8 cellular contexts compared by ENCODE assay signal in the genomic region with DNA sequence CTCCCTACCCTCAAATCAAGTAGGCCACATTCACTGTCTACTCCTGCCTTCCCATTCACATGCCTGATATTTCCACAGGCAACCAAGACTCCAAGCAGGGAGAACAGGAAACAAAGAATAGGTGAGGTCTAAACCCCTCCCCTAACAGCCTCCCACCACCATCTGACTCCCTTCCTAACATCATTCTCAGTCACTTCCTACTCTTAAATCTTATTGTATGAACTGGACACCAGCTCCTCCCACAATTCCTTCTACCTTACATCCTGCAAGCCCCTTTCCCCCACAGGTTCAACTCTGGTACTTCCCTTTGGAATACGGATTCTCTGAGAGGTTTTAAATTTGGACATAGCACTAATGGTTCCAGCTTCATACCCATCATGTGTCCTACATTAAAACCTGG. TPM values are rescaled to one million over a fixed set of nuclear protein-coding genes. Genes with fewer than 3 reads are reported as not detected.
DNase-seq lines count a peak whose midpoint lies in the region; ATAC-seq and TF ChIP-seq lines count a peak whose summit lies in the region.
"Had no signal": no experiment of that assay in that cellular context is flagged by ENCODE, and none has a peak within 500 bp of the region (broad histone marks: within the 10 kb centered on the region; RNA-seq: fewer than 3 reads in every experiment).

No MANE protein-coding gene starts in this region.

- no peak overlapping the region for H3K4me2 ChIP-seq in GM23248 (ENCODE audit: unreplicated experiment)

- no peak for TF ChIP-seq CTCF in mesothelial cell of epicardium (IDR thresholded peaks at IDR 0.05; ENCODE audit: unreplicated experiment)
- no peak for TF ChIP-seq CTCF in left lung (IDR thresholded peaks at IDR 0.05)

- H4K20me1 ChIP-seq in GM23248 (ENCODE audit: insufficient read depth) = no peaks in the 10 kb centered on the region

- POLR2A ChIA-PET in T-cell (lab: Charles Lee) = no interaction called here

- H3F3A ChIP-seq in GM23248 (ENCODE audit: insufficient read depth) = peaks cover 4% of the 10 kb centered on the region; the same call in 1 of the 2 replicates

- H3K4me3 Mint-ChIP-seq in T-cell = peak overlapping the region; percentile 81 to 89 (median 85)
- peak overlapping the region; percentile 83 for H3K4me3 Mint-ChIP-seq in mesothelial cell of epicardium

- H2AFZ ChIP-seq in GM23248 = no peak overlapping the region

- no peaks in the 10 kb centered on the region for H3K27me3 Mint-ChIP-seq in T-cell
- no peaks in the 10 kb centered on the region for H3K27me3 Mint-ChIP-seq in mesothelial cell of epicardium (ENCODE audit: low read depth)

- ATAC-seq in T-cell (replicated peaks in 1 of 4) (no peak), left lung (no peak), GM19452 (IDR thresholded peaks at IDR 0.05; ENCODE audit: unreplicated experiment) (no peak)

- no peak for DNase-seq in GM23248
- DNase-seq in T-cell = no peak
- DNase-seq in mesothelial cell of epicardium (ENCODE audit: low spot score in 2 of 2, unreplicated experiment in 2 of 2) = no peak
- DNase-seq in left lung = no peak
- DNase-seq in NOMO-1 (lab: John Stamatoyannopoulos, UW; ENCODE audit: unreplicated experiment in 2 of 2) = no peak
- DNase-seq: hippocampal formation had no signal

- peaks cover 29 to 36% (median 33%) of the 10 kb centered on the region in 3 donors for H3K4me1 Mint-ChIP-seq in T-cell
- peaks cover 21% of the 10 kb centered on the region for H3K4me1 Mint-ChIP-seq in mesothelial cell of epicardium

- H3K4me3 ChIP-seq in GM23248 (no peak overlapping the region), left lung (peak overlapping the region in 1 of 2 donors; percentile 94)

- H3K27ac Mint-ChIP-seq in T-cell (peak overlapping the region; percentile 89 to 91), mesothelial cell of epicardium (peak overlapping the region; percentile 85)

- peaks cover 5% of the 10 kb centered on the region for H3K36me3 Mint-ChIP-seq in T-cell
- H3K36me3 Mint-ChIP-seq in mesothelial cell of epicardium = peaks cover 32% of the 10 kb centered on the region

- H3K9me3 ChIP-seq in GM23248 (ENCODE audit: low read depth) (no peaks in the 10 kb centered on the region), left lung (no peaks in the 10 kb centered on the region)
- H3K9me3 ChIP-seq: ascending aorta had no signal

- no peaks in the 10 kb centered on the region for H3K27me3 ChIP-seq in GM23248 (replicated peaks; ENCODE audit: insufficient read depth)
- H3K27me3 ChIP-seq in left lung = no peaks in the 10 kb centered on the region
- H3K27me3 ChIP-seq: ascending aorta had no signal

- peaks cover 47% of the 10 kb centered on the region for H3K79me2 ChIP-seq in GM23248 (ENCODE audit: insufficient read depth)

- CTCF ChIA-PET in T-cell (lab: Charles Lee) = interaction anchor here in 1 of 2 donors (0.9 kb wide), 1 partner anchor 134 kb away, joined by 3 read pairs; no protein-coding TSS in a partner anchor

- H3K9me2 ChIP-seq in GM23248 (ENCODE audit: insufficient read depth) = no peaks in the 10 kb centered on the region

- H3K27ac ChIP-seq in GM23248 = no peak overlapping the region
- H3K27ac ChIP-seq in left lung = no peak overlapping the region
- H3K27ac ChIP-seq: ascending aorta had no signal

- WGBS in GM23248 (ENCODE audit: low coverage in 1 of 2, low lambda C conversion rate in 2 of 2, missing lambda C conversion rate in 2 of 2), 2 experiments = 46 to 58% methylated on average over 1 of the region's 1 CpG

- 0 out of 2 replicates have a peak, but pooled peaks cover 4% of the 10 kb centered on the region for H3K4me1 ChIP-seq in GM23248 (ENCODE audit: insufficient read depth)
- H3K4me1 ChIP-seq in left lung = peaks cover 4 to 42% of the 10 kb centered on the region in 2 donors

- peak overlapping the region; percentile 78 for H3K9ac ChIP-seq in GM23248

- in situ Hi-C loops in GM23248 (cut with MboI) = no loop called here

- intact Hi-C loops in left lung (cut with DNase I) = no loop called here

- H3K36me3 ChIP-seq in GM23248 (ENCODE audit: low read depth) = no peaks in the 10 kb centered on the region; the same call in 1 of the 2 replicates
- H3K36me3 ChIP-seq in left lung = peaks cover 0 to 31% of the 10 kb centered on the region in 2 donors

- H3K9me3 Mint-ChIP-seq in T-cell (no peaks in the 10 kb centered on the region), mesothelial cell of epicardium (no peaks in the 10 kb centered on the region)

RNA-seq across cellular contexts. Expression of a gene that starts 0.9 kb away (rescaled TPM):
- total RNA-seq in GM23248 (2014; rRNA removed; shearing (Covaris generic)) = 2.4 and 4.6 TPM in 2 replicates
- 8.6 and 10.6 TPM in 2 replicates for polyA plus RNA-seq in GM23248 (2016; fragmentation: Nextera tagmentation; extraction: Ambion mirVana)
- 10 to 100 TPM; 24.5 to 39.8 (median 31.4) TPM for total RNA-seq in T-cell
- 12.0 to 15.8 TPM (median 15.0 TPM) in 3 replicates for total RNA-seq in mesothelial cell of epicardium
- total RNA-seq in left lung = 10 to 100 TPM; 15.2 to 16.4 TPM

RNA-seq across cellular contexts. Expression of a gene that starts 19.3 kb away (rescaled TPM):
- 2.3 and 3.7 TPM in 2 replicates for total RNA-seq in GM23248 (2014; rRNA removed; shearing (Covaris generic))
- 12.3 and 12.6 TPM in 2 replicates for polyA plus RNA-seq in GM23248 (2016; fragmentation: Nextera tagmentation; extraction: Ambion mirVana)
- 10 to 100 TPM in 4 of 5 donors, 1 to 10 TPM in 1; 6.9 to 11.8 (median 10.4) TPM for total RNA-seq in T-cell
- total RNA-seq in mesothelial cell of epicardium = 51.0 to 57.0 TPM (median 51.2 TPM) in 3 replicates
- 10 to 100 TPM in 1 of 2 donors, 1 to 10 TPM in 1; 8.6 to 10.6 TPM for total RNA-seq in left lung

RNA-seq across cellular contexts. Expression of a gene that starts 26.8 kb away (rescaled TPM):
- total RNA-seq in GM23248 (2014; rRNA removed; shearing (Covaris generic)) = 30.4 and 30.6 TPM in 2 replicates
- polyA plus RNA-seq in GM23248 (2016; fragmentation: Nextera tagmentation; extraction: Ambion mirVana) = 23.6 and 26.7 TPM in 2 replicates
- total RNA-seq in T-cell (10 to 100 TPM; 29.0 to 51.9 (median 46.2) TPM), mesothelial cell of epicardium (23.5 to 26.7 TPM (median 25.2 TPM) in 3 replicates), left lung (10 to 100 TPM; 23.8 to 28.1 TPM)

RNA-seq across cellular contexts. Expression of a gene that starts 28.3 kb away (rescaled TPM):
- total RNA-seq in GM23248 (2014; rRNA removed; shearing (Covaris generic)) = 33.5 and 41.4 TPM in 2 replicates
- 59.2 and 61.2 TPM in 2 replicates for polyA plus RNA-seq in GM23248 (2016; fragmentation: Nextera tagmentation; extraction: Ambion mirVana)
- total RNA-seq in T-cell = 10 to 100 TPM; 20.7 to 55.5 (median 50.2) TPM
- total RNA-seq in mesothelial cell of epicardium = 29.8 to 33.5 TPM (median 30.2 TPM) in 3 replicates
- 10 to 100 TPM; 36.6 to 54.7 TPM for total RNA-seq in left lung

RNA-seq across cellular contexts. Expression of a gene that starts 28.9 kb away (rescaled TPM):
- total RNA-seq in GM23248 (2014; rRNA removed; shearing (Covaris generic)) = 23.9 and 27.3 TPM in 2 replicates
- 23.6 and 32.7 TPM in 2 replicates for polyA plus RNA-seq in GM23248 (2016; fragmentation: Nextera tagmentation; extraction: Ambion mirVana)
- total RNA-seq in T-cell = 100 to 1,000 TPM; 104 to 170 (median 163) TPM
- 107 to 120 TPM (median 117 TPM) in 3 replicates for total RNA-seq in mesothelial cell of epicardium
- total RNA-seq in left lung = 10 to 100 TPM; 44.9 to 71.1 TPM
